In the genomic region with DNA sequence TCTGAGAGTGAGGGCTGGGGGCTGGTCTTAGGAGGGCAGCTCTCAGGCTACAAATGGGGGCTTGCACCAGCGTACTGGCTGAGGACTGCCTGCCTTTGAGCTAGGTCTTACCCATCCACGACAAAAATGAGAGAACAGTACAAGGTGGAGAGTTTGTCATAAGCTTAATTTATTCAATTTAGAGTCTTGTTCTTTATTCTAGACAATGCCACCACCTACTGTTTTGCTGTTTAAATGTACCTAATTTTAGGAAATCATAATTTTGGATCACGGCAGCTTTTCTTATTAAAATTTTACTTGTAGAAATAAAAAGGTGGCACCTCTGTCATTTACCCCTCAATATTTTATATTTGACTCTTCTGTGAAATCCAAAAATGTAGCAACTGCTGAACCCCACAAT, we compare ENCODE assay signal across 12 cellular contexts.
DNase-seq lines count a peak whose midpoint lies in the region; ATAC-seq and TF ChIP-seq lines count a peak whose summit lies in the region.
"Had no signal": no experiment of that assay in that cellular context is flagged by ENCODE, and none has a peak within 500 bp of the region (broad histone marks: within the 10 kb centered on the region; RNA-seq: fewer than 3 reads in every experiment).

No MANE protein-coding gene starts in this region.

- RAD21 ChIA-PET in HCT116 (lab: Charles Lee; ENCODE audit: low non-redundant PET in 1 of 2, low total read pairs in 2 of 2, uncharacterized antibody in 2 of 2, unreplicated experiment in 2 of 2): no interaction called here

- no peak overlapping the region; the same call in 1 of the 2 replicates for H3K4me2 ChIP-seq in HCT116 (ENCODE audit: low read length)

- no TSS peak for BruUV-seq in HCT116 (replicated peaks; lab: Mats Ljungman, UMichigan)

- no peak overlapping the region for H3K9ac ChIP-seq in HCT116 (ENCODE audit: low read length)

- TF ChIP-seq POLR2A in HCT116 (IDR thresholded peaks at IDR 0.05; ENCODE audit: borderline replicate concordance, extremely low read depth, insufficient read depth, insufficient read length): no peak

- H2AFZ ChIP-seq in HCT116 (ENCODE audit: low read depth, low read length, poor library complexity, severe bottlenecking): no peak overlapping the region

- no peaks in the 10 kb centered on the region for H3K9me3 ChIP-seq in HCT116 (ENCODE audit: control insufficient read depth in 1 of 2, insufficient read depth in 1 of 2, low read depth in 1 of 2, low read length in 2 of 2)
- no peaks in the 10 kb centered on the region for H3K9me3 ChIP-seq in naive thymus-derived CD4-positive, alpha-beta T cell (ENCODE audit: control insufficient read depth in 2 of 3, low read length in 3 of 3)

- H3K9me3 Mint-ChIP-seq in chondrocyte (ENCODE audit: low read depth): peaks cover 2% of the 10 kb centered on the region
- no peaks in the 10 kb centered on the region for H3K9me3 Mint-ChIP-seq in naive thymus-derived CD4-positive, alpha-beta T cell
- H3K9me3 Mint-ChIP-seq: activated naive CD4-positive, alpha-beta T cell treated with anti-CD3 and anti-CD28 coated beads for 36 hours had no signal

- H3K4me3 Mint-ChIP-seq in chondrocyte (ENCODE audit: unreplicated experiment): no peak overlapping the region
- no peak overlapping the region for H3K4me3 Mint-ChIP-seq in naive thymus-derived CD4-positive, alpha-beta T cell
- H3K4me3 Mint-ChIP-seq: activated naive CD4-positive, alpha-beta T cell treated with anti-CD3 and anti-CD28 coated beads for 36 hours had no signal

- peak; percentile 9 for DNase-seq in AG10803 (ENCODE audit: low read depth)
- no peak for DNase-seq in HCT116 (ENCODE audit: low read depth, low spot score)
- DNase-seq in chondrocyte (ENCODE audit: low spot score): no peak
- peak in 5 of 9 donors; percentile 11 to 33 (median 24) for DNase-seq in naive thymus-derived CD4-positive, alpha-beta T cell
- DNase-seq in SIG-M5 treated with dmso at 0.1 percent for 504 hours (lab: John Stamatoyannopoulos, UW; ENCODE audit: unreplicated experiment): no peak
- no peak for DNase-seq in NCI-H1436 (lab: John Stamatoyannopoulos, UW)
- no peak for DNase-seq in stimulated activated CD4-positive, alpha-beta T cell treated with anti-CD3 and anti-CD28 coated beads, Interleukin-4, amount 100 ng/mL, for 4 hours
- DNase-seq: activated CD4-positive, alpha-beta T cell treated with anti-CD3 and anti-CD28 coated beads, Interleukin-2, amount 50 U/mL, for 1 hour; activated naive CD4-positive, alpha-beta T cell treated with anti-CD3 and anti-CD28 coated beads for 36 hours; NCI-H1105 treated with DMSO at 0.1 percent for 48 hours; NCI-H82 had no signal

- peak; percentile 16; the same call in 1 of the 2 replicates for TF ChIP-seq CTCF in AG10803 (conservative IDR thresholded peaks at IDR 0.05; ENCODE audit: low read length)
- TF ChIP-seq CTCF in HCT116 (IDR thresholded peaks at IDR 0.05 in 2 of 3, conservative IDR thresholded peaks at IDR 0.05 in 1 of 3; ENCODE audit: borderline replicate concordance in 1 of 3, insufficient read depth in 1 of 3, low read depth in 2 of 3, low read length in 2 of 3): 0 out of 6 replicates have a peak, but pooled peaks of 1 of the 3 experiments have one; percentile 7
- peak; percentile 35 for TF ChIP-seq CTCF in chondrocyte (IDR thresholded peaks at IDR 0.05)

- TF ChIP-seq RAD21 in HCT116 (IDR thresholded peaks at IDR 0.05; ENCODE audit: low read depth): peak; percentile 25; the same call in 1 of the 2 replicates

- no peak overlapping the region for H3K27ac Mint-ChIP-seq in chondrocyte (ENCODE audit: unreplicated experiment)
- peak overlapping the region in 1 of 9 donors; percentile 43 for H3K27ac Mint-ChIP-seq in naive thymus-derived CD4-positive, alpha-beta T cell
- H3K27ac Mint-ChIP-seq: activated naive CD4-positive, alpha-beta T cell treated with anti-CD3 and anti-CD28 coated beads for 36 hours had no signal

- H3K27me3 Mint-ChIP-seq in chondrocyte (ENCODE audit: low read depth): peaks cover 19% of the 10 kb centered on the region
- H3K27me3 Mint-ChIP-seq in naive thymus-derived CD4-positive, alpha-beta T cell: peaks cover 0 to 3% (median 0%) of the 10 kb centered on the region in 5 donors

- intact Hi-C loops in HCT116 (cut with micrococcal nuclease): loop anchor here (5.0 kb wide), 1 partner anchor 85 kb away; no protein-coding TSS in a partner anchor
- intact Hi-C loops in naive thymus-derived CD4-positive, alpha-beta T cell (cut with micrococcal nuclease): loop anchor here (1.0 to 10.0 kb wide), 7 partner anchors 15 to 639 kb away; partner anchors contain the start of gene SLCO3A1 (in 2 of the 2)

- no peaks in the 10 kb centered on the region for H3K36me3 ChIP-seq in HCT116 (ENCODE audit: control insufficient read depth in 1 of 2, insufficient read depth in 2 of 2, low read length in 2 of 2)
- no peaks in the 10 kb centered on the region for H3K36me3 ChIP-seq in naive thymus-derived CD4-positive, alpha-beta T cell (ENCODE audit: control insufficient read depth in 2 of 3, insufficient read depth in 3 of 3, low read length in 3 of 3)

- no peak overlapping the region for H3K27ac ChIP-seq in HCT116 (ENCODE audit: low read depth, low read length)
- no peak overlapping the region for H3K27ac ChIP-seq in naive thymus-derived CD4-positive, alpha-beta T cell (ENCODE audit: low read depth, low read length)

- H3K4me1 ChIP-seq in HCT116 (ENCODE audit: control insufficient read depth in 1 of 2, insufficient read depth in 2 of 2, low read length in 2 of 2): peaks cover 0 to 36% of the 10 kb centered on the region in 2 experiments; a peak in 2 of 4 replicates
- H3K4me1 ChIP-seq in naive thymus-derived CD4-positive, alpha-beta T cell (ENCODE audit: control insufficient read depth in 2 of 2, insufficient read depth in 2 of 2, low read length in 2 of 2): peaks cover 0 to 11% of the 10 kb centered on the region in 2 donors

- H3K4me3 ChIP-seq in AG10803 (ENCODE audit: low read length) (no peak overlapping the region), HCT116 (replicated peaks in 1 of 2; ENCODE audit: low read depth in 1 of 2, low read length in 2 of 2) (no peak overlapping the region)
- no peak overlapping the region for H3K4me3 ChIP-seq in naive thymus-derived CD4-positive, alpha-beta T cell (ENCODE audit: low read length)

- POLR2A ChIA-PET in HCT116 (lab: Charles Lee): no interaction called here
- POLR2A ChIA-PET in naive thymus-derived CD4-positive, alpha-beta T cell (lab: Charles Lee): interaction anchor here (1.2 to 1.4 kb wide), 2 partner anchors 87 to 639 kb away, joined by 3 to 5 read pairs; no protein-coding TSS in a partner anchor

- H3K36me3 Mint-ChIP-seq in chondrocyte (ENCODE audit: low read depth): no peaks in the 10 kb centered on the region
- peaks cover 0 to 6% (median 0%) of the 10 kb centered on the region in 5 donors for H3K36me3 Mint-ChIP-seq in naive thymus-derived CD4-positive, alpha-beta T cell

- H3K79me2 ChIP-seq in HCT116 (ENCODE audit: insufficient read depth, low read length): no peaks in the 10 kb centered on the region

- CTCF ChIA-PET in HCT116 (lab: Charles Lee): interaction anchor here (0.7 kb wide), 1 partner anchor 236 kb away, joined by 4 read pairs; no protein-coding TSS in a partner anchor
- CTCF ChIA-PET in naive thymus-derived CD4-positive, alpha-beta T cell (lab: Charles Lee): interaction anchor here (0.6 to 3.0 kb wide), 16 partner anchors 14 to 886 kb away, joined by 3 to 59 read pairs (median 4); partner anchors contain the start of gene SLCO3A1

- H3K4me1 Mint-ChIP-seq in chondrocyte (ENCODE audit: low read depth): peaks cover 4% of the 10 kb centered on the region
- peaks cover 5 to 71% (median 49%) of the 10 kb centered on the region in 7 donors for H3K4me1 Mint-ChIP-seq in naive thymus-derived CD4-positive, alpha-beta T cell

- no peaks in the 10 kb centered on the region for H3K27me3 ChIP-seq in HCT116 (ENCODE audit: insufficient read depth, low read length)
- H3K27me3 ChIP-seq in naive thymus-derived CD4-positive, alpha-beta T cell (ENCODE audit: control insufficient read depth in 2 of 2, insufficient read depth in 2 of 2, low read length in 2 of 2): no peaks in the 10 kb centered on the region

- no peak for ATAC-seq in HCT116
- no peak for ATAC-seq in naive thymus-derived CD4-positive, alpha-beta T cell
- no peak for ATAC-seq in GM21526 (IDR thresholded peaks at IDR 0.05; ENCODE audit: low FRiP score, unreplicated experiment)

- no peaks in the 10 kb centered on the region for H3K9me2 ChIP-seq in HCT116 (ENCODE audit: insufficient read depth)

- H4K20me1 ChIP-seq in HCT116 (ENCODE audit: insufficient read depth): no peaks in the 10 kb centered on the region

TF ChIP-seq in HCT116, 20 proteins besides CTCF, POLR2A, EP300 and RAD21:
- TF ChIP-seq JUND (IDR thresholded peaks at IDR 0.05): no peak
- no peak for TF ChIP-seq ZBTB33 (IDR thresholded peaks at IDR 0.05; ENCODE audit: extremely low read depth, insufficient replicate concordance, low read length)

Comparison
In these comparisons a context has a peak if more than half of its experiments do, and no peak if none do; other contexts are left out.
1. DNase-seq: peak in AG10803 (single experiment) and naive thymus-derived CD4-positive, alpha-beta T cell (5 of 9); none in HCT116 (single experiment), chondrocyte (single experiment), SIG-M5 treated with dmso at 0.1 percent for 504 hours (single experiment), NCI-H1436 (single experiment) and stimulated activated CD4-positive, alpha-beta T cell treated with anti-CD3 and anti-CD28 coated beads, Interleukin-4, amount 100 ng/mL, for 4 hours (0 of 2).